ENCODE assay signal across 1 cellular context in genomic region chr3:194740859-194741486, GRCh38.
TF ChIP-seq lines count a peak whose summit lies in the region.

No MANE protein-coding gene starts in this region.

TF ChIP-seq in WTC11, 78 proteins besides CTCF, POLR2A, EP300 and RAD21 (continued from another document):
- TF ChIP-seq ARID4B (CRISPR knock-in tag; IDR thresholded peaks at IDR 0.05; ENCODE audit: borderline replicate concordance) (no peak), ZBTB43 (CRISPR knock-in tag; IDR thresholded peaks at IDR 0.05) (no peak), TEAD4 (CRISPR knock-in tag; IDR thresholded peaks at IDR 0.05) (no peak), ZNF396 (CRISPR knock-in tag; IDR thresholded peaks at IDR 0.05; ENCODE audit: borderline replicate concordance) (no peak)
